In genomic region chr19:16185925-16186234, GRCh38 we compare ENCODE assay signal across 8 cellular contexts. TPM values are rescaled to one million over a fixed set of nuclear protein-coding genes. Genes with fewer than 3 reads are reported as not detected.
A peak's percentile ranks its signal among the peaks of the same experiment; 100 is the strongest.
DNase-seq lines count a peak whose midpoint lies in the region; ATAC-seq and TF ChIP-seq lines count a peak whose summit lies in the region.

No MANE protein-coding gene starts in this region.

- H3K4me3 ChIP-seq in heart right ventricle (peak overlapping the region; percentile 74 to 96 (median 90)), esophagus (ENCODE audit: low read depth in 1 of 2, low read length in 2 of 2) (peak overlapping the region; percentile 97 to 100), trophoblast cell (ENCODE audit: low read depth, low read length) (peak overlapping the region; percentile 89)

- H3K27ac ChIP-seq in heart right ventricle, result peak overlapping the region in 9 of 10 donors; percentile 62 to 93 (median 88)
- H3K27ac ChIP-seq in esophagus (ENCODE audit: low read depth in 2 of 2, low read length in 1 of 2), result peak overlapping the region; percentile 89 to 92
- H3K27ac ChIP-seq in trophoblast cell (ENCODE audit: low read depth, low read length), result no peak overlapping the region

- peaks cover 7% of the 10 kb centered on the region for H3K79me1 ChIP-seq in trophoblast cell (ENCODE audit: low read length)

- peaks cover 0 to 40% (median 25%) of the 10 kb centered on the region in 9 donors for H3K4me1 ChIP-seq in heart right ventricle
- peaks cover 0 to 7% of the 10 kb centered on the region in 2 donors for H3K4me1 ChIP-seq in esophagus (ENCODE audit: control insufficient read depth in 2 of 2, insufficient read depth in 2 of 2, low read length in 1 of 2)
- H3K4me1 ChIP-seq in trophoblast cell (ENCODE audit: control insufficient read depth in 1 of 2, insufficient read depth in 2 of 2, low read length in 2 of 2), result peaks cover 3 to 7% of the 10 kb centered on the region in 2 experiments

- peak overlapping the region; percentile 72 for H3K4me2 ChIP-seq in trophoblast cell (ENCODE audit: low read length)

- H2BK12ac ChIP-seq in trophoblast cell (ENCODE audit: low read length), result no peak overlapping the region

- H3K79me2 ChIP-seq in trophoblast cell (ENCODE audit: control insufficient read depth, insufficient read depth, low read length, poor library complexity), result no peaks in the 10 kb centered on the region

- ATAC-seq in heart right ventricle (no peak), GM21576 (IDR thresholded peaks at IDR 0.05; ENCODE audit: unreplicated experiment) (no peak), GM21367 (IDR thresholded peaks at IDR 0.05; ENCODE audit: unreplicated experiment) (no peak), HG03097 (IDR thresholded peaks at IDR 0.05; ENCODE audit: low FRiP score, unreplicated experiment) (no peak)

- H3K18ac ChIP-seq in trophoblast cell (ENCODE audit: low read length), result no peak overlapping the region

- intact Hi-C loops in heart right ventricle (cut with DNase I) (loop anchor here in 7 of 10 donors (2.0 to 10.0 kb wide), 5 partner anchors 71 to 561 kb away; partner anchors contain the start of gene RAB8A (in 4 of the 7)), cardiac septum (cut with DNase I) (loop anchor here (5.0 kb wide), 1 partner anchor 74 kb away; the partner anchor contains the start of gene RAB8A)

- peak overlapping the region; percentile 94 for H3K9ac ChIP-seq in trophoblast cell (ENCODE audit: low read length)

- H2BK120ac ChIP-seq in trophoblast cell (ENCODE audit: insufficient read depth, low read length, poor library complexity), result no peak overlapping the region

- H3K23ac ChIP-seq in trophoblast cell (ENCODE audit: low read length), result no peak overlapping the region

- H3K27me3 ChIP-seq in heart right ventricle (peaks cover 0 to 17% (median 0%) of the 10 kb centered on the region in 7 donors), esophagus (ENCODE audit: control insufficient read depth in 1 of 2, insufficient read depth in 2 of 2, low read length in 2 of 2) (no peaks in the 10 kb centered on the region), trophoblast cell (ENCODE audit: insufficient read depth, low read length) (no peaks in the 10 kb centered on the region)

- peak overlapping the region; percentile 58 for H4K91ac ChIP-seq in trophoblast cell (ENCODE audit: low read depth, low read length)

- peak in 6 of 9 donors; percentile 21 to 56 (median 44) for TF ChIP-seq CTCF in heart right ventricle (IDR thresholded peaks at IDR 0.05)

- no peak overlapping the region for H2AFZ ChIP-seq in trophoblast cell (ENCODE audit: insufficient read depth, low read length, poor library complexity)

- 1% methylated on average over 8 of the region's 8 CpGs for WGBS in heart right ventricle, 2 donors
- 0 to 1% methylated on average over 8 of the region's 8 CpGs for WGBS in esophagus, 2 donors
- no CpG with 5 or more reads among the region's 8 CpGs for WGBS in trophoblast cell (ENCODE audit: extremely low coverage, insufficient coverage, insufficient read length)

- H3K9me3 ChIP-seq in heart right ventricle (no peaks in the 10 kb centered on the region), esophagus (ENCODE audit: control insufficient read depth in 2 of 2, insufficient read depth in 1 of 2, low read depth in 1 of 2, low read length in 1 of 2) (no peaks in the 10 kb centered on the region), trophoblast cell (ENCODE audit: insufficient read depth, low read depth, low read length) (no peaks in the 10 kb centered on the region)

- H3K36me3 ChIP-seq in heart right ventricle (peaks cover 0 to 45% (median 13%) of the 10 kb centered on the region in 9 donors), esophagus (ENCODE audit: control insufficient read depth in 2 of 2, insufficient read depth in 2 of 2, low read length in 1 of 2) (peaks cover 8 to 19% of the 10 kb centered on the region in 2 donors), trophoblast cell (ENCODE audit: control insufficient read depth in 1 of 2, insufficient read depth in 2 of 2, low read length in 2 of 2) (peaks cover 33% of the 10 kb centered on the region in 2 experiments)

- no peak overlapping the region for H2AK5ac ChIP-seq in trophoblast cell (ENCODE audit: low read length)

- H2BK5ac ChIP-seq in trophoblast cell (ENCODE audit: low read depth, low read length, poor library complexity), result no peak overlapping the region

- no peak overlapping the region for H3K4ac ChIP-seq in trophoblast cell (ENCODE audit: low read depth, low read length)

- peak overlapping the region; percentile 72 for H4K12ac ChIP-seq in trophoblast cell (ENCODE audit: low read depth, low read length)

- no peak overlapping the region for H4K8ac ChIP-seq in trophoblast cell (ENCODE audit: low read depth, low read length)

- DNase-seq in heart right ventricle, result no peak
- DNase-seq in cardiac septum (ENCODE audit: low spot score), result no peak
- DNase-seq in T follicular helper cell (ENCODE audit: low read depth), result peak; percentile 25
- peak in 1 of 2 donors; percentile 31 for DNase-seq in trophoblast cell

- H3K14ac ChIP-seq in trophoblast cell (ENCODE audit: low read length), result no peak overlapping the region

RNA-seq across cellular contexts. Expression of gene FAM32A, which starts 0.7 kb away (rescaled TPM):
- total RNA-seq in heart right ventricle, result 10 to 100 TPM; 27.0 to 44.5 (median 32.5) TPM
- polyA plus RNA-seq in heart right ventricle, result 10 to 100 TPM; 36.0 to 75.0 TPM
- total RNA-seq in cardiac septum, result 36.9 TPM
- 10 to 100 TPM; 63.0 to 68.5 TPM for polyA plus RNA-seq in esophagus
- 74.9 and 77.0 TPM in 2 replicates for polyA plus RNA-seq in trophoblast cell (2013)

RNA-seq across cellular contexts. Expression of gene AP1M1, which starts 11.8 kb away (rescaled TPM):
- total RNA-seq in heart right ventricle, result 10 to 100 TPM; 34.3 to 53.8 (median 47.0) TPM
- 10 to 100 TPM; 25.5 to 79.0 TPM for polyA plus RNA-seq in heart right ventricle
- total RNA-seq in cardiac septum, result 51.8 TPM
- polyA plus RNA-seq in esophagus, result 10 to 100 TPM; 16.7 to 29.9 TPM
- polyA plus RNA-seq in trophoblast cell (2013), result 36.5 and 38.3 TPM in 2 replicates

RNA-seq across cellular contexts. Expression of gene CIB3, which starts 12.6 kb away (rescaled TPM):
- total RNA-seq in heart right ventricle, result not detected
- polyA plus RNA-seq in heart right ventricle, result not detected
- total RNA-seq in cardiac septum, result not detected
- not detected for polyA plus RNA-seq in esophagus
- not detected in 2 replicates for polyA plus RNA-seq in trophoblast cell (2013)

RNA-seq across cellular contexts. Expression of gene HSH2D, which starts 42.4 kb away (rescaled TPM):
- 1 to 10 TPM in 3 of 10 donors, under 1 TPM in 5, not detected in 2; 0.16 to 2.0 (median 0.56) TPM for total RNA-seq in heart right ventricle
- under 1 TPM; 0.19 to 0.51 TPM for polyA plus RNA-seq in heart right ventricle
- total RNA-seq in cardiac septum, result 0.32 TPM
- polyA plus RNA-seq in esophagus, result under 1 TPM; 0.47 to 0.86 TPM
- polyA plus RNA-seq in trophoblast cell (2013), result 0.10 and 0.17 TPM in 2 replicates
